8 cellular contexts compared by ENCODE assay signal in genomic region chr11:65095974-65096806, GRCh38. TPM values are rescaled to one million over a fixed set of nuclear protein-coding genes. Genes with fewer than 3 reads are reported as not detected.
DNase-seq lines count a peak whose midpoint lies in the region; ATAC-seq, FAIRE-seq and TF ChIP-seq lines count a peak whose summit lies in the region.

VPS51 (plus strand) TSS chr11:65096214; CDS start chr11:65096251, 37 bp downstream.

- peak within 1 kb of the TSS; percentile 79 for H3K27ac ChIP-seq in HUES64 (ENCODE audit: low read depth, low read length)
- H3K27ac ChIP-seq in OCI-LY3 (ENCODE audit: low read length): peak within 1 kb of the TSS; percentile 74
- peak within 1 kb of the TSS; percentile 46 for H3K27ac ChIP-seq in endothelial cell of umbilical vein (ENCODE audit: insufficient read depth, low read depth, low read length)

- intact Hi-C loops in endothelial cell of umbilical vein (cut with micrococcal nuclease): loop anchor here (1.0 to 5.0 kb wide), 4 partner anchors 12 to 84 kb away; partner anchors contain the start of genes ARL2, CDCA5, SNX15 and TM7SF2

- H4K20me1 ChIP-seq in OCI-LY3 (ENCODE audit: insufficient read depth, low read length) (peaks cover 3% of the 10 kb centered on the region; the same call in 1 of the 2 replicates), endothelial cell of umbilical vein (replicated peaks; ENCODE audit: control insufficient read depth, extremely low read depth, insufficient read depth, low read length) (no peaks in the 10 kb centered on the region)

- H3K4me2 ChIP-seq in OCI-LY3 (ENCODE audit: low read length) (peak within 1 kb of the TSS; percentile 91), endothelial cell of umbilical vein (ENCODE audit: insufficient read depth, low read length) (peak within 1 kb of the TSS; percentile 67)

- no peaks in the 10 kb centered on the region for H3K9me1 ChIP-seq in endothelial cell of umbilical vein (replicated peaks; ENCODE audit: control insufficient read depth, extremely low read depth, insufficient read depth, low read length)

- FAIRE-seq in endothelial cell of umbilical vein (lab: Jason Lieb, UNC): peak; percentile 86

- peak; percentile 68 for ATAC-seq in GM21390 (IDR thresholded peaks at IDR 0.05; ENCODE audit: unreplicated experiment)

- H3K9ac ChIP-seq in HUES64 (ENCODE audit: low read depth, low read length) (peak within 1 kb of the TSS; percentile 88), OCI-LY3 (ENCODE audit: low read length) (peak within 1 kb of the TSS; percentile 86), endothelial cell of umbilical vein (replicated peaks; ENCODE audit: extremely low read depth, insufficient read depth, low read length) (peak within 1 kb of the TSS; percentile 43)

- H3K4me1 ChIP-seq in HUES64 (ENCODE audit: insufficient read depth, low read length) (peaks cover 3% of the 10 kb centered on the region; the same call in 1 of the 2 replicates), OCI-LY3 (ENCODE audit: low read length) (peaks cover 21% of the 10 kb centered on the region), endothelial cell of umbilical vein (ENCODE audit: control insufficient read depth, extremely low read depth, insufficient read depth, low read length) (peaks cover 6% of the 10 kb centered on the region)

- H3K9me3 ChIP-seq in HUES64 (ENCODE audit: insufficient read depth, low read depth, low read length) (no peaks in the 10 kb centered on the region), OCI-LY3 (ENCODE audit: insufficient read depth, low read length) (no peaks in the 10 kb centered on the region), endothelial cell of umbilical vein (replicated peaks; ENCODE audit: control insufficient read depth, insufficient read depth, low read length) (no peaks in the 10 kb centered on the region)

- peak; percentile 94 for TF ChIP-seq POLR2A in endothelial cell of umbilical vein (IDR thresholded peaks at IDR 0.05; ENCODE audit: low read depth, low read length)

- H2AFZ ChIP-seq in OCI-LY3 (ENCODE audit: low read depth, low read length) (peak within 1 kb of the TSS; percentile 100), endothelial cell of umbilical vein (ENCODE audit: low read depth, low read length) (peak within 1 kb of the TSS; percentile 99)

- TF ChIP-seq CTCF in OCI-LY3 (IDR thresholded peaks at IDR 0.05; ENCODE audit: low read depth, low read length): no peak
- no peak for TF ChIP-seq CTCF in endothelial cell of umbilical vein (IDR thresholded peaks at IDR 0.05; ENCODE audit: extremely low read depth in 1 of 2, insufficient read depth in 1 of 2, low read depth in 1 of 2, low read length in 2 of 2)

- H3K27me3 ChIP-seq in HUES64 (ENCODE audit: insufficient read depth, low read length): no peaks in the 10 kb centered on the region
- H3K27me3 ChIP-seq in OCI-LY3 (ENCODE audit: low read depth, low read length): no peaks in the 10 kb centered on the region
- H3K27me3 ChIP-seq in endothelial cell of umbilical vein (ENCODE audit: control insufficient read depth in 2 of 2, insufficient read depth in 2 of 2, low read length in 2 of 2): no peaks in the 10 kb centered on the region

- dilution Hi-C loops in endothelial cell of umbilical vein (cut with MboI; ENCODE audit: extremely low pct_ligation_motif_present, low sequenced_read_pairs): no loop called here

- BruUV-seq in endothelial cell of umbilical vein (replicated peaks; lab: Mats Ljungman, UMichigan): TSS peak; percentile 95

- POLR2A ChIA-PET in endothelial cell of umbilical vein (lab: Charles Lee): interaction anchor here (2.0 to 2.4 kb wide), 2 partner anchors 14 to 20 kb away, joined by 5 to 6 read pairs; no protein-coding TSS in a partner anchor

- H3K36me3 ChIP-seq in HUES64 (ENCODE audit: insufficient read depth, low read length) (peaks cover 13% of the 10 kb centered on the region), OCI-LY3 (replicated peaks; ENCODE audit: low read depth, low read length) (peaks cover 8% of the 10 kb centered on the region), endothelial cell of umbilical vein (ENCODE audit: control insufficient read depth in 2 of 2, extremely low read depth in 1 of 2, insufficient read depth in 2 of 2, low read length in 2 of 2) (no peaks in the 10 kb centered on the region)

- peak; percentile 84 for DNase-seq in COR-L47 (lab: John Stamatoyannopoulos, UW)
- peak; percentile 91 for DNase-seq in activated CD8-positive, alpha-beta memory T cell treated with anti-CD3 and anti-CD28 coated beads, Interleukin-2, amount 50 U/mL, for 48 hours
- peak; percentile 76 for DNase-seq in endothelial cell of umbilical vein (ENCODE audit: low read depth, low spot score)
- peak; percentile 90 for DNase-seq in midbrain (lab: John Stamatoyannopoulos, UW)
- peak; percentile 71 to 75 for DNase-seq in stimulated activated CD8-positive, alpha-beta memory T cell treated with anti-CD3 and anti-CD28 coated beads, Interleukin-15, amount 100 ng/mL, for 48 hours (ENCODE audit: low read depth in 2 of 2)

- 1% methylated on average over 52 of the region's 52 CpGs for WGBS in HUES64

- CTCF ChIA-PET in endothelial cell of umbilical vein (lab: Charles Lee): interaction anchor here (1.2 to 5.3 kb wide), 2 partner anchors 12 to 15 kb away, joined by 3 to 56 read pairs; partner anchors contain the start of gene TM7SF2

- H3K4me3 ChIP-seq in HUES64 (ENCODE audit: low read length) (peak within 1 kb of the TSS; percentile 93), OCI-LY3 (ENCODE audit: low read length) (peak within 1 kb of the TSS; percentile 87), endothelial cell of umbilical vein (replicated peaks in 1 of 3; ENCODE audit: insufficient read depth in 1 of 3, low read depth in 1 of 3, low read length in 3 of 3) (peak within 1 kb of the TSS; percentile 55 to 62 (median 56))

- peaks cover 27% of the 10 kb centered on the region for H3K79me2 ChIP-seq in OCI-LY3 (ENCODE audit: low read length)
- peaks cover 8% of the 10 kb centered on the region for H3K79me2 ChIP-seq in endothelial cell of umbilical vein (ENCODE audit: control insufficient read depth, insufficient read depth, low read length)

TF ChIP-seq in endothelial cell of umbilical vein, 7 proteins besides CTCF, POLR2A, EP300 and RAD21:
- TF ChIP-seq MYC (IDR thresholded peaks at IDR 0.05; ENCODE audit: low read depth, low read length) (peak; percentile 80), FOS (IDR thresholded peaks at IDR 0.05; ENCODE audit: borderline replicate concordance, insufficient read depth, low read length) (no peak), GATA2 (IDR thresholded peaks at IDR 0.05; ENCODE audit: insufficient read depth, insufficient read length, low read depth, low read length) (no peak), EZH2 (IDR thresholded peaks at IDR 0.05; ENCODE audit: borderline replicate concordance, low read depth, low read length, severe bottlenecking) (no peak), JUN (IDR thresholded peaks at IDR 0.05; ENCODE audit: borderline replicate concordance, insufficient read depth, insufficient read length, low read depth) (no peak), POLR2AphosphoS5 (IDR thresholded peaks at IDR 0.05; ENCODE audit: insufficient read depth, low read depth, low read length) (peak; percentile 67)
- TF ChIP-seq, protein P1, sequence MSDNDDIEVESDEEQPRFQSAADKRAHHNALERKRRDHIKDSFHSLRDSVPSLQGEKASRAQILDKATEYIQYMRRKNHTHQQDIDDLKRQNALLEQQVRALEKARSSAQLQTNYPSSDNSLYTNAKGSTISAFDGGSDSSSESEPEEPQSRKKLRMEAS (IDR thresholded peaks at IDR 0.05; ENCODE audit: insufficient read depth, insufficient read length): peak; percentile 44

RNA-seq across cellular contexts. Expression of gene VPS51, which starts in this region (rescaled TPM):
- polyA plus RNA-seq in HUES64 (2013, experiment 1 of 2): 65.5 TPM
- 55.0 TPM for polyA plus RNA-seq in HUES64 (2013, experiment 2 of 2)
- 102 and 108 TPM in 2 replicates for total RNA-seq in endothelial cell of umbilical vein
- 146 and 196 TPM in 2 replicates for polyA plus RNA-seq in endothelial cell of umbilical vein
- 93.7 and 120 TPM in 2 replicates for polyA plus RNA-seq in endothelial cell of umbilical vein (2011; cell fraction: cytosol; rRNA removed)
- polyA plus RNA-seq in endothelial cell of umbilical vein (2011; cell fraction: nucleus; rRNA removed): 124 and 149 TPM in 2 replicates
- polyA plus RNA-seq in endothelial cell of umbilical vein (2012): 61.4 and 101 TPM in 2 replicates
- polyA minus RNA-seq in endothelial cell of umbilical vein: 154 and 215 TPM in 2 replicates
- 193 TPM for polyA minus RNA-seq in endothelial cell of umbilical vein (2011; cell fraction: cytosol; rRNA and poly(A)+ RNA removed)
- 56.8 and 97.1 TPM in 2 replicates for polyA minus RNA-seq in endothelial cell of umbilical vein (2011; cell fraction: nucleus; rRNA and poly(A)+ RNA removed)

Comparison
In these comparisons a context has a peak if more than half of its experiments do, and no peak if none do; other contexts are left out.
1. Peak in every context shown above with its lines: DNase-seq, ATAC-seq, H3K4me3 ChIP-seq and H3K27ac ChIP-seq.